ENCODE assay signal across 10 cellular contexts in the genomic region with DNA sequence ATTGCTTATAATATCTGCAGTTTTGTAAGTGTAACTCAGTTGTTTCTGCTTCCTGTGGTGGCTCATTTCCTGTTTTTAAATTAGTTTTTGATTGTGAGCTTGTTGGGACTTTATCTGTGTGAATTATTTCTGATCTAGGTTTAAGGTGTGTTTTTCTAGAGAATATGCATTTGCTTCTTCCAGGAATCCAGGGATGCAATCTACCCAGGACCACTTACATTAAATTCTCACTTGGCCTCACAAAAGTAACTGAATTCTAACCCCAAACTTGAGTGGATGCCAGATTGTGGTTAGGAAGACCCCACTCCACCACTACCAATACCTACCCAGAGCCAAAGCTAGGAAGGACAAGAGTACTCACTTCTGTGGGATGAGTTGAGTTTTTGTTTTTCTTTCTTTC. TPM values are rescaled to one million over a fixed set of nuclear protein-coding genes. Genes with fewer than 3 reads are reported as not detected.
A peak's percentile ranks its signal among the peaks of the same experiment; 100 is the strongest.
DNase-seq lines count a peak whose midpoint lies in the region; ATAC-seq and TF ChIP-seq lines count a peak whose summit lies in the region.
"Had no signal": no experiment of that assay in that cellular context is flagged by ENCODE, and none has a peak within 500 bp of the region (broad histone marks: within the 10 kb centered on the region; RNA-seq: fewer than 3 reads in every experiment).

No MANE protein-coding gene starts in this region.

- peaks cover 7% of the 10 kb centered on the region for H3K79me2 ChIP-seq in OCI-LY3 (ENCODE audit: low read length)

- CTCF ChIA-PET in CD8-positive, alpha-beta T cell (lab: Charles Lee), result interaction anchor here (1.0 to 2.1 kb wide), 3 partner anchors 11 to 26 kb away, joined by 3 to 6 read pairs (median 5); no protein-coding TSS in a partner anchor

- peak overlapping the region; percentile 28; the same call in 1 of the 2 replicates for H3K9ac ChIP-seq in OCI-LY3 (ENCODE audit: low read length)

- H3K9me3 Mint-ChIP-seq in CD8-positive, alpha-beta T cell, result peaks cover 2% of the 10 kb centered on the region
- no peaks in the 10 kb centered on the region for H3K9me3 Mint-ChIP-seq in memory B cell

- H4K20me1 ChIP-seq in OCI-LY3 (ENCODE audit: insufficient read depth, low read length), result no peaks in the 10 kb centered on the region

- TF ChIP-seq CTCF in CD8-positive, alpha-beta T cell (IDR thresholded peaks at IDR 0.05), result no peak
- TF ChIP-seq CTCF in OCI-LY3 (IDR thresholded peaks at IDR 0.05; ENCODE audit: low read depth, low read length), result no peak

- no peaks in the 10 kb centered on the region for H3K27me3 Mint-ChIP-seq in CD8-positive, alpha-beta T cell (ENCODE audit: low read depth)
- H3K27me3 Mint-ChIP-seq in memory B cell, result no peaks in the 10 kb centered on the region

- H3K27me3 ChIP-seq in CD8-positive, alpha-beta T cell (ENCODE audit: insufficient read depth, low read length), result no peaks in the 10 kb centered on the region
- H3K27me3 ChIP-seq in OCI-LY3 (ENCODE audit: low read depth, low read length), result no peaks in the 10 kb centered on the region

- intact Hi-C loops in CD8-positive, alpha-beta T cell (cut with DNase I, micrococcal nuclease), result loop anchor here (1.0 to 5.0 kb wide), 2 partner anchors 12 to 35 kb away; a partner anchor contains a TSS

- DNase-seq in CD8-positive, alpha-beta T cell, result no peak
- DNase-seq in memory B cell (ENCODE audit: low spot score in 2 of 2) (no peak), DMS114 treated with DMSO at 0.1 percent for 48 hours (lab: John Stamatoyannopoulos, UW; ENCODE audit: unreplicated experiment) (no peak), activated gamma-delta T cell (lab: John Stamatoyannopoulos, UW) (no peak)
- no peak for DNase-seq in effector CD8-positive, alpha-beta T cell (lab: John Stamatoyannopoulos, UW)
- DNase-seq: NCI-H1092 treated with DMSO at 0.1 percent for 48 hours; stimulated activated CD4-positive, alpha-beta T cell treated with anti-CD3 and anti-CD28 coated beads, Interleukin-4, amount 100 ng/mL, for 4 hours had no signal

- H3K36me3 Mint-ChIP-seq in CD8-positive, alpha-beta T cell, result peaks cover 30% of the 10 kb centered on the region
- peaks cover 12% of the 10 kb centered on the region for H3K36me3 Mint-ChIP-seq in memory B cell

- H3K4me3 ChIP-seq in CD8-positive, alpha-beta T cell (ENCODE audit: low read depth, low read length), result peak overlapping the region; percentile 42
- H3K4me3 ChIP-seq in OCI-LY3 (ENCODE audit: low read length), result peak overlapping the region; percentile 33; the same call in 1 of the 2 replicates

- H3K4me2 ChIP-seq in OCI-LY3 (ENCODE audit: low read length), result peak overlapping the region; percentile 62

- peak overlapping the region; percentile 98 for H3K27ac Mint-ChIP-seq in CD8-positive, alpha-beta T cell
- H3K27ac Mint-ChIP-seq in memory B cell, result peak overlapping the region; percentile 92

- H2AFZ ChIP-seq in OCI-LY3 (ENCODE audit: low read depth, low read length), result 0 out of 2 replicates have a peak overlapping the region, but pooled peaks have one; percentile 6

- no peaks in the 10 kb centered on the region for H3K9me3 ChIP-seq in CD8-positive, alpha-beta T cell (ENCODE audit: low read length)
- no peaks in the 10 kb centered on the region for H3K9me3 ChIP-seq in OCI-LY3 (ENCODE audit: insufficient read depth, low read length)

- H3K36me3 ChIP-seq in CD8-positive, alpha-beta T cell (ENCODE audit: insufficient read depth, low read length), result peaks cover 10% of the 10 kb centered on the region
- H3K36me3 ChIP-seq in OCI-LY3 (replicated peaks; ENCODE audit: low read depth, low read length), result peaks cover 2% of the 10 kb centered on the region

- peak overlapping the region; percentile 75 for H3K4me3 Mint-ChIP-seq in CD8-positive, alpha-beta T cell
- H3K4me3 Mint-ChIP-seq in memory B cell, result peak overlapping the region; percentile 73

- H3K4me1 ChIP-seq in CD8-positive, alpha-beta T cell (ENCODE audit: insufficient read depth, low read length), result peaks cover 63% of the 10 kb centered on the region
- H3K4me1 ChIP-seq in OCI-LY3 (ENCODE audit: low read length), result peaks cover 16% of the 10 kb centered on the region

- peaks cover 76% of the 10 kb centered on the region for H3K4me1 Mint-ChIP-seq in CD8-positive, alpha-beta T cell (ENCODE audit: low read depth)
- H3K4me1 Mint-ChIP-seq in memory B cell, result peaks cover 24% of the 10 kb centered on the region

- peak overlapping the region; percentile 61 for H3K27ac ChIP-seq in CD8-positive, alpha-beta T cell (ENCODE audit: low read depth, low read length)
- peak overlapping the region; percentile 59 for H3K27ac ChIP-seq in OCI-LY3 (ENCODE audit: low read length)

- peak; percentile 56 for ATAC-seq in CD8-positive, alpha-beta T cell
- ATAC-seq in GM19351 (IDR thresholded peaks at IDR 0.05; ENCODE audit: unreplicated experiment) (peak; percentile 15), memory B cell (ENCODE audit: low read depth) (no peak), HG03280 (IDR thresholded peaks at IDR 0.05; ENCODE audit: unreplicated experiment) (no peak)

- POLR2A ChIA-PET in CD8-positive, alpha-beta T cell (lab: Charles Lee), result interaction anchor here (0.6 to 3.7 kb wide), 10 partner anchors 9 to 411 kb away, joined by 3 to 39 read pairs (median 5); a partner anchor contains a TSS

RNA-seq across cellular contexts. Expression of a gene that starts 11.9 kb away (rescaled TPM):
- 10 to 100 TPM; 15.9 to 16.6 TPM for total RNA-seq in CD8-positive, alpha-beta T cell

RNA-seq across cellular contexts. Expression of a gene that starts 34.9 kb away (rescaled TPM):
- 100 to 1,000 TPM; 108 to 122 TPM for total RNA-seq in CD8-positive, alpha-beta T cell

RNA-seq across cellular contexts. Expression of a gene that starts 46.5 kb away (rescaled TPM):
- 10 to 100 TPM; 55.3 to 55.4 TPM for total RNA-seq in CD8-positive, alpha-beta T cell

RNA-seq across cellular contexts. Expression of a gene that starts 49.5 kb away (rescaled TPM):
- total RNA-seq in CD8-positive, alpha-beta T cell, result 1 to 10 TPM; 5.6 to 7.5 TPM

Comparison
In these comparisons a context has a peak if more than half of its experiments do, and no peak if none do; other contexts are left out.
1. ATAC-seq: peak in CD8-positive, alpha-beta T cell (single experiment) and GM19351 (single experiment); none in memory B cell (single experiment) and HG03280 (single experiment).